Comparison of ENCODE assay signal across 13 cellular contexts in genomic region chr19:28239270-28239669, GRCh38.
DNase-seq lines count a peak whose midpoint lies in the region; TF ChIP-seq lines count a peak whose summit lies in the region.
"Had no signal": no experiment of that assay in that cellular context is flagged by ENCODE, and none has a peak within 500 bp of the region (broad histone marks: within the 10 kb centered on the region; RNA-seq: fewer than 3 reads in every experiment).

No MANE protein-coding gene starts in this region.

- H3K79me2 ChIP-seq in H9 (ENCODE audit: insufficient read depth, low read length), result no peaks in the 10 kb centered on the region

- WGBS in H9 (ENCODE audit: extremely low coverage, insufficient read length, low lambda C conversion rate), result no CpG with 5 or more reads among the region's 5 CpGs
- no CpG with 5 or more reads among the region's 5 CpGs for WGBS in iPS DF 6.9 (ENCODE audit: insufficient coverage, insufficient read length)
- 49 to 68% methylated on average over 5 of the region's 5 CpGs for WGBS in tibial nerve, 2 donors

- H3K9ac ChIP-seq in H9 (ENCODE audit: extremely low read depth, insufficient read length, low read length), result no peak overlapping the region
- H3K9ac ChIP-seq: KMS-11 had no signal

- H3K56ac ChIP-seq in H9 (ENCODE audit: insufficient read length, low read depth, low read length), result no peak overlapping the region

- no peak overlapping the region for H3K27ac Mint-ChIP-seq in H9

- in situ Hi-C loops in GM13977 (cut with MboI; ENCODE audit: low pct_unique_long_range_greater_than_20kb, low sequenced_read_pairs, unreplicated experiment), result no loop called here

- H3K4me2 ChIP-seq in H9 (ENCODE audit: insufficient read depth, insufficient read length, low read length), result no peak overlapping the region
- H3K4me2 ChIP-seq: KMS-11 had no signal

- H4K91ac ChIP-seq in H9 (ENCODE audit: insufficient read length, low read depth, low read length), result no peak overlapping the region

- no peaks in the 10 kb centered on the region for H3K36me3 Mint-ChIP-seq in H9 (ENCODE audit: insufficient read depth in 1 of 3, low read depth in 3 of 3)

- no peak overlapping the region for H3K14ac ChIP-seq in H9 (ENCODE audit: insufficient read depth, low read length)

- DNase-seq in COLO829 (ENCODE audit: low spot score) (peak; percentile 16), H9 (peak; percentile 81), UCSD-AML1 (lab: John Stamatoyannopoulos, UW; ENCODE audit: unreplicated experiment) (peak; percentile 19), iPS DF 6.9 (ENCODE audit: low read depth, low spot score) (peak; percentile 66), NCI-H2107 treated with DMSO at 0.1 percent for 48 hours (lab: John Stamatoyannopoulos, UW; ENCODE audit: unreplicated experiment) (no peak), GM19238 (ENCODE audit: insufficient read length, low spot score) (no peak), tibial nerve (ENCODE audit: low spot score in 2 of 2) (no peak), GM13977 (ENCODE audit: low spot score) (no peak)
- DNase-seq: left lung; NK-92 treated with Interleukin-12 subunit alpha and Interleukin-12 subunit beta, amount 100 ng/mL, for 24 hours; substantia nigra had no signal

- TF ChIP-seq CTCF in H9 (conservative IDR thresholded peaks at IDR 0.05) (peak; percentile 83), tibial nerve (IDR thresholded peaks at IDR 0.05) (no peak), GM13977 (IDR thresholded peaks at IDR 0.05; ENCODE audit: extremely low read depth, insufficient read depth, missing control alignments) (no peak)

- TF ChIP-seq POLR2A in tibial nerve (IDR thresholded peaks at IDR 0.05), result no peak

- H3K27me3 ChIP-seq in H9 (ENCODE audit: insufficient read depth, low read length), result no peaks in the 10 kb centered on the region
- H3K27me3 ChIP-seq in iPS DF 6.9 (ENCODE audit: control insufficient read depth, insufficient read depth, low read length), result no peaks in the 10 kb centered on the region
- H3K27me3 ChIP-seq in tibial nerve, result no peaks in the 10 kb centered on the region

- H3T11ph ChIP-seq in H9 (ENCODE audit: low read length), result no peak overlapping the region

- no peak overlapping the region for H3K4me3 Mint-ChIP-seq in H9

- H3K36me3 ChIP-seq in iPS DF 6.9 (ENCODE audit: control insufficient read depth, insufficient read depth, low read length) (no peaks in the 10 kb centered on the region), tibial nerve (no peaks in the 10 kb centered on the region)
- H3K36me3 ChIP-seq: esophagus muscularis mucosa, left lung had no signal

- no peak overlapping the region for H3K4me3 ChIP-seq in iPS DF 6.9 (ENCODE audit: low read length)
- no peak overlapping the region for H3K4me3 ChIP-seq in tibial nerve
- H3K4me3 ChIP-seq: esophagus muscularis mucosa, left lung had no signal

- H3K27ac ChIP-seq in H9 (ENCODE audit: insufficient read length, low read depth, low read length), result no peak overlapping the region
- H3K27ac ChIP-seq in iPS DF 6.9 (ENCODE audit: low read length), result no peak overlapping the region
- no peak overlapping the region for H3K27ac ChIP-seq in tibial nerve
- H3K27ac ChIP-seq: esophagus muscularis mucosa, KMS-11, left lung had no signal

- H4K8ac ChIP-seq in H9 (replicated peaks; ENCODE audit: insufficient read length, low read depth, low read length), result no peak overlapping the region

- no peak for TF ChIP-seq EP300 in tibial nerve (IDR thresholded peaks at IDR 0.05)

- no peak overlapping the region for H2BK15ac ChIP-seq in H9 (ENCODE audit: low read depth, low read length)

- no peak overlapping the region for H2BK120ac ChIP-seq in H9 (ENCODE audit: low read depth, low read length, poor library complexity, severe bottlenecking)

- no peak overlapping the region for H2BK5ac ChIP-seq in H9 (ENCODE audit: insufficient read length, low read length)

- no peaks in the 10 kb centered on the region for H3K23me2 ChIP-seq in H9 (ENCODE audit: insufficient read length, low read depth, low read length, poor library complexity, severe bottlenecking)

- no peak overlapping the region for H2AK5ac ChIP-seq in H9 (ENCODE audit: insufficient read length, low read length)

- H3K9me3 ChIP-seq in H9 (ENCODE audit: control insufficient read depth, low read depth, low read length), result no peaks in the 10 kb centered on the region
- H3K9me3 ChIP-seq in iPS DF 6.9 (ENCODE audit: control insufficient read depth, insufficient read depth, low read length), result no peaks in the 10 kb centered on the region
- H3K9me3 ChIP-seq in tibial nerve, result no peaks in the 10 kb centered on the region
- H3K9me3 ChIP-seq: esophagus muscularis mucosa, left lung had no signal

- H3K4ac ChIP-seq in H9 (ENCODE audit: low read depth, low read length), result no peak overlapping the region

- no peaks in the 10 kb centered on the region for H4K20me1 ChIP-seq in H9 (ENCODE audit: control insufficient read depth, insufficient read depth, insufficient read length)

- no peaks in the 10 kb centered on the region for H3K9me3 Mint-ChIP-seq in H9

- H3K23ac ChIP-seq in H9 (ENCODE audit: insufficient read length, low read depth, low read length), result no peak overlapping the region

- no peak overlapping the region for H2BK20ac ChIP-seq in H9 (ENCODE audit: low read depth, low read length, poor library complexity, severe bottlenecking)

- H3K18ac ChIP-seq in H9 (ENCODE audit: insufficient read length, low read depth, low read length), result no peak overlapping the region

- H3K79me1 ChIP-seq in H9 (ENCODE audit: insufficient read depth, low read depth, low read length, poor library complexity, severe bottlenecking), result no peaks in the 10 kb centered on the region

- no peak overlapping the region for H2BK12ac ChIP-seq in H9 (ENCODE audit: insufficient read length, low read depth, low read length)

- H4K5ac ChIP-seq in H9 (ENCODE audit: insufficient read length, low read depth, low read length), result no peak overlapping the region

- no peaks in the 10 kb centered on the region; the same call in 1 of the 2 replicates for H3K27me3 Mint-ChIP-seq in H9 (ENCODE audit: low read depth)

- no peak overlapping the region for H2AFZ ChIP-seq in H9 (ENCODE audit: low read length)

- H3K4me1 ChIP-seq in H9 (ENCODE audit: insufficient read depth, low read length) (no peaks in the 10 kb centered on the region), iPS DF 6.9 (ENCODE audit: control insufficient read depth, insufficient read depth, low read length) (no peaks in the 10 kb centered on the region), tibial nerve (no peaks in the 10 kb centered on the region)
- H3K4me1 ChIP-seq: esophagus muscularis mucosa, left lung had no signal

- peaks cover 22% of the 10 kb centered on the region in 2 experiments for H3K4me1 Mint-ChIP-seq in H9

Comparison
In these comparisons a context has a peak if more than half of its experiments do, and no peak if none do; other contexts are left out.
1. DNase-seq: peak in COLO829 (single experiment), H9 (single experiment), UCSD-AML1 (single experiment) and iPS DF 6.9 (single experiment); none in NCI-H2107 treated with DMSO at 0.1 percent for 48 hours (single experiment), GM19238 (single experiment), tibial nerve (0 of 2) and GM13977 (single experiment).